ENCODE assay signal across 8 cellular contexts in genomic region chr3:128068156-128068620, GRCh38.
DNase-seq lines count a peak whose midpoint lies in the region; ATAC-seq, FAIRE-seq and TF ChIP-seq lines count a peak whose summit lies in the region.

No MANE protein-coding gene starts in this region.

- no peak for TF ChIP-seq POLR2A in H54 (IDR thresholded peaks at IDR 0.05; ENCODE audit: low read depth, low read length)

- no peak for FAIRE-seq in H54 (lab: Jason Lieb, UNC)

- no peaks in the 10 kb centered on the region for H3K9me3 Mint-ChIP-seq in T-helper 2 cell treated with Interferon-gamma antibody and Interleukin-4, amounts not matched to agents 5 μg/mL and 100 μg/mL, for 36 hours
- no peaks in the 10 kb centered on the region for H3K9me3 Mint-ChIP-seq in stimulated activated naive B cell treated with anti-CD40 and anti-IgM and Interleukin-4, amounts not matched to agents 10 μg/mL and 1 μg/mL and 100 μg/mL, for 72 hours

- ATAC-seq in stimulated activated naive B cell treated with anti-CD40 and anti-IgM and Interleukin-4, amounts not matched to agents 10 μg/mL and 1 μg/mL and 100 μg/mL, for 72 hours (replicated peaks): peak; percentile 61 to 63
- no peak for ATAC-seq in GM21515 (IDR thresholded peaks at IDR 0.05; ENCODE audit: unreplicated experiment)

- no peak overlapping the region for H3K4me3 Mint-ChIP-seq in T-helper 2 cell treated with Interferon-gamma antibody and Interleukin-4, amounts not matched to agents 5 μg/mL and 100 μg/mL, for 36 hours
- H3K4me3 Mint-ChIP-seq in stimulated activated naive B cell treated with anti-CD40 and anti-IgM and Interleukin-4, amounts not matched to agents 10 μg/mL and 1 μg/mL and 100 μg/mL, for 72 hours: peak overlapping the region in 1 of 2 donors; percentile 4

- peak overlapping the region; percentile 45 for H3K27ac Mint-ChIP-seq in T-helper 2 cell treated with Interferon-gamma antibody and Interleukin-4, amounts not matched to agents 5 μg/mL and 100 μg/mL, for 36 hours
- peak overlapping the region; percentile 33 for H3K27ac Mint-ChIP-seq in stimulated activated naive B cell treated with anti-CD40 and anti-IgM and Interleukin-4, amounts not matched to agents 10 μg/mL and 1 μg/mL and 100 μg/mL, for 72 hours

- H3K27me3 Mint-ChIP-seq in T-helper 2 cell treated with Interferon-gamma antibody and Interleukin-4, amounts not matched to agents 5 μg/mL and 100 μg/mL, for 36 hours (ENCODE audit: low read depth): no peaks in the 10 kb centered on the region
- H3K27me3 Mint-ChIP-seq in stimulated activated naive B cell treated with anti-CD40 and anti-IgM and Interleukin-4, amounts not matched to agents 10 μg/mL and 1 μg/mL and 100 μg/mL, for 72 hours: no peaks in the 10 kb centered on the region

- peaks cover 7% of the 10 kb centered on the region for H3K4me1 Mint-ChIP-seq in T-helper 2 cell treated with Interferon-gamma antibody and Interleukin-4, amounts not matched to agents 5 μg/mL and 100 μg/mL, for 36 hours (ENCODE audit: low read depth)
- peaks cover 4 to 8% of the 10 kb centered on the region in 2 donors for H3K4me1 Mint-ChIP-seq in stimulated activated naive B cell treated with anti-CD40 and anti-IgM and Interleukin-4, amounts not matched to agents 10 μg/mL and 1 μg/mL and 100 μg/mL, for 72 hours

- DNase-seq in T-helper 2 cell treated with Interferon-gamma antibody and Interleukin-4, amounts not matched to agents 5 μg/mL and 100 μg/mL, for 36 hours (ENCODE audit: low spot score): no peak
- DNase-seq in T-helper 2 cell: no peak
- DNase-seq in LNCaP clone FGC (ENCODE audit: low read depth): no peak
- DNase-seq in germinal center (ENCODE audit: low spot score): peak; percentile 51
- DNase-seq in stimulated activated naive B cell treated with anti-CD40 and anti-IgM and Interleukin-4, amounts not matched to agents 10 μg/mL and 1 μg/mL and 100 μg/mL, for 72 hours: peak; percentile 23
- no peak for DNase-seq in H54 (ENCODE audit: insufficient read length, low spot score)

- H3K36me3 Mint-ChIP-seq in T-helper 2 cell treated with Interferon-gamma antibody and Interleukin-4, amounts not matched to agents 5 μg/mL and 100 μg/mL, for 36 hours (ENCODE audit: low read depth): peaks cover 64% of the 10 kb centered on the region
- peaks cover 49 to 57% of the 10 kb centered on the region in 2 donors for H3K36me3 Mint-ChIP-seq in stimulated activated naive B cell treated with anti-CD40 and anti-IgM and Interleukin-4, amounts not matched to agents 10 μg/mL and 1 μg/mL and 100 μg/mL, for 72 hours

- no peak overlapping the region for H3K4me3 ChIP-seq in LNCaP clone FGC (ENCODE audit: low read depth, low read length)
- H3K4me3 ChIP-seq in WI38 (ENCODE audit: low read depth, low read length): no peak overlapping the region

- TF ChIP-seq CTCF in LNCaP clone FGC (IDR thresholded peaks at IDR 0.05; ENCODE audit: control insufficient read depth, extremely low read depth, insufficient read depth) (peak; percentile 79), WI38 (IDR thresholded peaks at IDR 0.05; ENCODE audit: low read depth, low read length) (peak; percentile 64)

Comparison
In these comparisons a context has a peak if more than half of its experiments do, and no peak if none do; other contexts are left out.
1. DNase-seq: peak in germinal center (single experiment) and stimulated activated naive B cell treated with anti-CD40 and anti-IgM and Interleukin-4, amounts not matched to agents 10 μg/mL and 1 μg/mL and 100 μg/mL, for 72 hours (single experiment); none in T-helper 2 cell treated with Interferon-gamma antibody and Interleukin-4, amounts not matched to agents 5 μg/mL and 100 μg/mL, for 36 hours (single experiment), T-helper 2 cell (0 of 5), LNCaP clone FGC (single experiment) and H54 (single experiment).